In genomic region chr1:53559391-53559815, GRCh38 we compare ENCODE assay signal across 18 cellular contexts.
A peak's percentile ranks its signal among the peaks of the same experiment; 100 is the strongest.
DNase-seq lines count a peak whose midpoint lies in the region; ATAC-seq and TF ChIP-seq lines count a peak whose summit lies in the region.
"Had no signal": no experiment of that assay in that cellular context is flagged by ENCODE, and none has a peak within 500 bp of the region (broad histone marks: within the 10 kb centered on the region; RNA-seq: fewer than 3 reads in every experiment).

No MANE protein-coding gene starts in this region.

- no peak overlapping the region for H3K27ac Mint-ChIP-seq in activated naive CD4-positive, alpha-beta T cell treated with anti-CD3 and anti-CD28 coated beads for 36 hours
- H3K27ac Mint-ChIP-seq in natural killer cell treated with Interleukin-12 subunit alpha and Interleukin-12 subunit beta and Interleukin-15 and Interleukin-18, amount 100 ng/mL, for 72 hours = peak overlapping the region in 1 of 2 donors; percentile 18
- no peak overlapping the region for H3K27ac Mint-ChIP-seq in naive thymus-derived CD8-positive, alpha-beta T cell
- H3K27ac Mint-ChIP-seq: activated CD4-positive, alpha-beta T cell treated with anti-CD3 and anti-CD28 coated beads, Interleukin-2, amount 10 ng/mL, durations not matched to agents 7 days and 5 days; effector memory CD8-positive, alpha-beta T cell had no signal

- no peak overlapping the region for H3K27ac ChIP-seq in coronary artery
- H3K27ac ChIP-seq in uterus = no peak overlapping the region
- H3K27ac ChIP-seq: body of pancreas, esophagus squamous epithelium, left ventricle myocardium inferior had no signal

- H3K36me3 ChIP-seq in uterus = no peaks in the 10 kb centered on the region
- H3K36me3 ChIP-seq: esophagus squamous epithelium, left ventricle myocardium inferior had no signal

- no peak overlapping the region for H3K4me3 ChIP-seq in coronary artery
- H3K4me3 ChIP-seq in uterus = no peak overlapping the region
- H3K4me3 ChIP-seq: body of pancreas, esophagus squamous epithelium, left ventricle myocardium inferior had no signal

- peaks cover 14% of the 10 kb centered on the region for H3K4me1 Mint-ChIP-seq in activated naive CD4-positive, alpha-beta T cell treated with anti-CD3 and anti-CD28 coated beads for 36 hours (ENCODE audit: low read depth)
- peaks cover 14 to 20% of the 10 kb centered on the region in 2 donors for H3K4me1 Mint-ChIP-seq in natural killer cell treated with Interleukin-12 subunit alpha and Interleukin-12 subunit beta and Interleukin-15 and Interleukin-18, amount 100 ng/mL, for 72 hours (ENCODE audit: low read depth in 2 of 2)
- peaks cover 11 to 24% (median 15%) of the 10 kb centered on the region in 4 donors for H3K4me1 Mint-ChIP-seq in naive thymus-derived CD8-positive, alpha-beta T cell

- H3K4me1 ChIP-seq in uterus = no peaks in the 10 kb centered on the region
- H3K4me1 ChIP-seq: body of pancreas, esophagus squamous epithelium, left ventricle myocardium inferior had no signal

- POLR2A ChIA-PET in naive thymus-derived CD8-positive, alpha-beta T cell (lab: Charles Lee) = no interaction called here

- no peak for ATAC-seq in natural killer cell treated with Interleukin-12 subunit alpha and Interleukin-12 subunit beta and Interleukin-15 and Interleukin-18, amount 100 ng/mL, for 72 hours
- no peak for ATAC-seq in GM19452 (IDR thresholded peaks at IDR 0.05; ENCODE audit: unreplicated experiment)
- ATAC-seq in naive thymus-derived CD8-positive, alpha-beta T cell = no peak
- ATAC-seq: activated naive CD4-positive, alpha-beta T cell treated with anti-CD3 and anti-CD28 coated beads, Interleukin-2, amount 50 U/mL, for 72 hours; body of pancreas; effector memory CD8-positive, alpha-beta T cell had no signal

- intact Hi-C loops in activated naive CD4-positive, alpha-beta T cell treated with anti-CD3 and anti-CD28 coated beads for 36 hours (cut with micrococcal nuclease) = no loop called here
- intact Hi-C loops in uterus (cut with DNase I; ENCODE audit: low total_unique reads) = no loop called here

- peak; percentile 0 for DNase-seq in activated naive CD4-positive, alpha-beta T cell treated with anti-CD3 and anti-CD28 coated beads for 36 hours
- DNase-seq in activated naive CD4-positive, alpha-beta T cell treated with Interleukin-2 at 50 U/mL for 16 hours = no peak
- peak; percentile 59 for DNase-seq in coronary artery (ENCODE audit: low spot score)
- DNase-seq in natural killer cell treated with Interleukin-12 subunit alpha and Interleukin-12 subunit beta and Interleukin-15 and Interleukin-18, amount 100 ng/mL, for 72 hours (ENCODE audit: low spot score) = peak; percentile 28
- peak; percentile 6 to 8 for DNase-seq in uterus
- DNase-seq in foreskin melanocyte = no peak
- no peak for DNase-seq in naive thymus-derived CD8-positive, alpha-beta T cell
- DNase-seq: activated CD4-positive, alpha-beta T cell treated with anti-CD3 and anti-CD28 coated beads, Interleukin-2, amount 10 ng/mL, durations not matched to agents 7 days and 5 days; effector memory CD8-positive, alpha-beta T cell; esophagus squamous epithelium; left ventricle myocardium inferior; NCI-H187; NCI-H226; SIG-M5; T-helper 1 cell had no signal

- H3K4me3 Mint-ChIP-seq in activated naive CD4-positive, alpha-beta T cell treated with anti-CD3 and anti-CD28 coated beads for 36 hours = no peak overlapping the region
- H3K4me3 Mint-ChIP-seq in natural killer cell treated with Interleukin-12 subunit alpha and Interleukin-12 subunit beta and Interleukin-15 and Interleukin-18, amount 100 ng/mL, for 72 hours = no peak overlapping the region
- H3K4me3 Mint-ChIP-seq in naive thymus-derived CD8-positive, alpha-beta T cell = no peak overlapping the region
- H3K4me3 Mint-ChIP-seq: activated CD4-positive, alpha-beta T cell treated with anti-CD3 and anti-CD28 coated beads, Interleukin-2, amount 10 ng/mL, durations not matched to agents 7 days and 5 days; effector memory CD8-positive, alpha-beta T cell had no signal

- no peaks in the 10 kb centered on the region for H3K27me3 ChIP-seq in uterus
- H3K27me3 ChIP-seq: body of pancreas had no signal

- no peak for TF ChIP-seq CTCF in coronary artery (IDR thresholded peaks at IDR 0.05)
- no peak for TF ChIP-seq CTCF in uterus (IDR thresholded peaks at IDR 0.05)

- CTCF ChIA-PET in activated naive CD4-positive, alpha-beta T cell treated with anti-CD3 and anti-CD28 coated beads for 36 hours (lab: Charles Lee) = no interaction called here

- no peak for TF ChIP-seq POLR2A in uterus (IDR thresholded peaks at IDR 0.05)

- H3K27me3 Mint-ChIP-seq in activated naive CD4-positive, alpha-beta T cell treated with anti-CD3 and anti-CD28 coated beads for 36 hours (ENCODE audit: low read depth) = peaks cover 2% of the 10 kb centered on the region
- peaks cover 21 to 30% of the 10 kb centered on the region in 2 donors for H3K27me3 Mint-ChIP-seq in natural killer cell treated with Interleukin-12 subunit alpha and Interleukin-12 subunit beta and Interleukin-15 and Interleukin-18, amount 100 ng/mL, for 72 hours
- H3K27me3 Mint-ChIP-seq in naive thymus-derived CD8-positive, alpha-beta T cell = peaks cover 0 to 14% (median 10%) of the 10 kb centered on the region in 5 donors

- no peaks in the 10 kb centered on the region for H3K9me3 ChIP-seq in uterus
- H3K9me3 ChIP-seq: body of pancreas, esophagus squamous epithelium, left ventricle myocardium inferior had no signal

- no peaks in the 10 kb centered on the region for H3K9me3 Mint-ChIP-seq in activated naive CD4-positive, alpha-beta T cell treated with anti-CD3 and anti-CD28 coated beads for 36 hours
- no peaks in the 10 kb centered on the region for H3K9me3 Mint-ChIP-seq in natural killer cell treated with Interleukin-12 subunit alpha and Interleukin-12 subunit beta and Interleukin-15 and Interleukin-18, amount 100 ng/mL, for 72 hours
- no peaks in the 10 kb centered on the region for H3K9me3 Mint-ChIP-seq in naive thymus-derived CD8-positive, alpha-beta T cell
- H3K9me3 Mint-ChIP-seq: activated CD4-positive, alpha-beta T cell treated with anti-CD3 and anti-CD28 coated beads, Interleukin-2, amount 10 ng/mL, durations not matched to agents 7 days and 5 days; activated naive CD4-positive, alpha-beta T cell treated with anti-CD3 and anti-CD28 coated beads, Interleukin-2, amount 50 U/mL, for 72 hours; effector memory CD8-positive, alpha-beta T cell had no signal

- no peaks in the 10 kb centered on the region for H3K36me3 Mint-ChIP-seq in activated naive CD4-positive, alpha-beta T cell treated with anti-CD3 and anti-CD28 coated beads for 36 hours (ENCODE audit: low read depth)
- H3K36me3 Mint-ChIP-seq in natural killer cell treated with Interleukin-12 subunit alpha and Interleukin-12 subunit beta and Interleukin-15 and Interleukin-18, amount 100 ng/mL, for 72 hours = no peaks in the 10 kb centered on the region
- no peaks in the 10 kb centered on the region for H3K36me3 Mint-ChIP-seq in naive thymus-derived CD8-positive, alpha-beta T cell
- H3K36me3 Mint-ChIP-seq: activated naive CD4-positive, alpha-beta T cell treated with anti-CD3 and anti-CD28 coated beads, Interleukin-2, amount 50 U/mL, for 72 hours had no signal

Comparison
In these comparisons a context has a peak if more than half of its experiments do, and no peak if none do; other contexts are left out.
1. DNase-seq: peak in activated naive CD4-positive, alpha-beta T cell treated with anti-CD3 and anti-CD28 coated beads for 36 hours (single experiment), coronary artery (single experiment), natural killer cell treated with Interleukin-12 subunit alpha and Interleukin-12 subunit beta and Interleukin-15 and Interleukin-18, amount 100 ng/mL, for 72 hours (single experiment) and uterus (2 of 2); none in activated naive CD4-positive, alpha-beta T cell treated with Interleukin-2 at 50 U/mL for 16 hours (single experiment), foreskin melanocyte (single experiment) and naive thymus-derived CD8-positive, alpha-beta T cell (0 of 10).